11 cellular contexts compared by ENCODE assay signal in the genomic region with DNA sequence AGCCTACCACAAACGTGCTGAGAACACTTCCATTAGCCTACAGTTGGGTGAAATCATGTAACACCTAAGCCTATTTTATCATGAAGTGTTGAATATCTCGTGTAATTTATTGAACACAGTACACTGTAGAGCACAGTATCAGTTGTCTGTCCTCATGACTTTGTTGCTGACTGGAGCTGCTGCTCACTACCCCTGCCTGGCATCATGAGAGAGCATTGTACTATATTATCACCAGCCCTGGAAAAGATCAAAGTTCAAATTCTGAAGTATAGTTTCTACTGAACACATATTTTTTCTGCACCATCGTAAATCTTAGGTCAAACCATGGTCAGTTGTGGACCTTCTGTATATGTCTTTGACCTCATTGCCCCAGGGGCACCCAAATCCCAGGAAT.
DNase-seq lines count a peak whose midpoint lies in the region; ATAC-seq and TF ChIP-seq lines count a peak whose summit lies in the region.
"Had no signal": no experiment of that assay in that cellular context is flagged by ENCODE, and none has a peak within 500 bp of the region (broad histone marks: within the 10 kb centered on the region; RNA-seq: fewer than 3 reads in every experiment).

No MANE protein-coding gene starts in this region.

- no peaks in the 10 kb centered on the region for H3K27me3 ChIP-seq in body of pancreas
- no peaks in the 10 kb centered on the region for H3K27me3 ChIP-seq in right lobe of liver
- H3K27me3 ChIP-seq in stomach = no peaks in the 10 kb centered on the region

- intact Hi-C loops in body of pancreas (cut with DNase I) (no loop called here), right lobe of liver (cut with DNase I) (no loop called here), stomach (cut with DNase I; ENCODE audit: low total_unique reads) (no loop called here)
- intact Hi-C loops in activated T-helper 1 cell treated with anti-CD3 and anti-CD28 coated beads, Interleukin-12 subunit alpha, Interleukin-12 subunit beta, Interleukin-2, Interleukin-4 antibody, amounts not matched to agents 30 ng/mL and 10 ng/mL and 1 ng/mL, durations not matched to agents 14 hours and 24 hours and 36 hours (cut with micrococcal nuclease) = loop anchor here (1.0 to 5.0 kb wide), 4 partner anchors 35 to 516 kb away; no protein-coding TSS in a partner anchor

- H3K9me3 ChIP-seq in body of pancreas (no peaks in the 10 kb centered on the region), right lobe of liver (no peaks in the 10 kb centered on the region), stomach (peaks cover 0 to 8% (median 2%) of the 10 kb centered on the region in 4 donors)

- DNase-seq in HFFc6 = no peak
- no peak for DNase-seq in body of pancreas
- DNase-seq in right lobe of liver = no peak
- no peak for DNase-seq in stomach
- no peak for DNase-seq in activated T-helper 1 cell treated with anti-CD3 and anti-CD28 coated beads, Interleukin-12 subunit alpha, Interleukin-12 subunit beta, Interleukin-2, Interleukin-4 antibody, amounts not matched to agents 30 ng/mL and 10 ng/mL and 1 ng/mL, durations not matched to agents 14 hours and 24 hours and 36 hours (ENCODE audit: low spot score)
- DNase-seq in activated CD8-positive, alpha-beta memory T cell treated with anti-CD3 and anti-CD28 coated beads, Interleukin-2, amount 50 U/mL, for 48 hours = no peak
- DNase-seq in DMS 273 treated with DMSO at 0.1 percent for 48 hours (lab: John Stamatoyannopoulos, UW) = no peak

- no peaks in the 10 kb centered on the region; the same call in 1 of the 2 replicates for H3K27me3 Mint-ChIP-seq in HFFc6 (ENCODE audit: insufficient read depth)
- H3K27me3 Mint-ChIP-seq in activated T-helper 1 cell treated with anti-CD3 and anti-CD28 coated beads, Interleukin-12 subunit alpha, Interleukin-12 subunit beta, Interleukin-2, Interleukin-4 antibody, amounts not matched to agents 30 ng/mL and 10 ng/mL and 1 ng/mL, durations not matched to agents 14 hours and 24 hours and 36 hours (ENCODE audit: insufficient read depth) = peaks cover 15% of the 10 kb centered on the region

- H3K27ac Mint-ChIP-seq in HFFc6 = peak overlapping the region; percentile 85
- H3K27ac Mint-ChIP-seq in activated T-helper 1 cell treated with anti-CD3 and anti-CD28 coated beads, Interleukin-12 subunit alpha, Interleukin-12 subunit beta, Interleukin-2, Interleukin-4 antibody, amounts not matched to agents 30 ng/mL and 10 ng/mL and 1 ng/mL, durations not matched to agents 14 hours and 24 hours and 36 hours = no peak overlapping the region
- H3K27ac Mint-ChIP-seq: activated naive CD4-positive, alpha-beta T cell treated with anti-CD3 and anti-CD28 coated beads for 36 hours; T-helper 17 cell had no signal

- H3K9me3 Mint-ChIP-seq in HFFc6 = no peaks in the 10 kb centered on the region; the same call in 1 of the 2 replicates
- H3K9me3 Mint-ChIP-seq in activated T-helper 1 cell treated with anti-CD3 and anti-CD28 coated beads, Interleukin-12 subunit alpha, Interleukin-12 subunit beta, Interleukin-2, Interleukin-4 antibody, amounts not matched to agents 30 ng/mL and 10 ng/mL and 1 ng/mL, durations not matched to agents 14 hours and 24 hours and 36 hours = no peaks in the 10 kb centered on the region
- H3K9me3 Mint-ChIP-seq: activated naive CD4-positive, alpha-beta T cell treated with anti-CD3 and anti-CD28 coated beads for 36 hours had no signal

- H3K27ac ChIP-seq in body of pancreas (peak overlapping the region; percentile 78 to 87 (median 84)), right lobe of liver (peak overlapping the region; percentile 56 to 79 (median 71)), stomach (peak overlapping the region; percentile 81 to 86 (median 82))

- H3K36me3 Mint-ChIP-seq in HFFc6 (ENCODE audit: low read depth) = no peaks in the 10 kb centered on the region; the same call in 1 of the 2 replicates
- no peaks in the 10 kb centered on the region for H3K36me3 Mint-ChIP-seq in activated T-helper 1 cell treated with anti-CD3 and anti-CD28 coated beads, Interleukin-12 subunit alpha, Interleukin-12 subunit beta, Interleukin-2, Interleukin-4 antibody, amounts not matched to agents 30 ng/mL and 10 ng/mL and 1 ng/mL, durations not matched to agents 14 hours and 24 hours and 36 hours (ENCODE audit: low read depth)

- no peak for TF ChIP-seq CTCF in HFFc6 (IDR thresholded peaks at IDR 0.05)
- TF ChIP-seq CTCF in body of pancreas (IDR thresholded peaks at IDR 0.05) = no peak
- no peak for TF ChIP-seq CTCF in right lobe of liver (IDR thresholded peaks at IDR 0.05)
- TF ChIP-seq CTCF in stomach (IDR thresholded peaks at IDR 0.05) = no peak

- H3K36me3 ChIP-seq in body of pancreas (replicated peaks in 1 of 2; ENCODE audit: insufficient read depth in 1 of 2, low read depth in 2 of 2) = no peaks in the 10 kb centered on the region
- H3K36me3 ChIP-seq in right lobe of liver = no peaks in the 10 kb centered on the region
- no peaks in the 10 kb centered on the region for H3K36me3 ChIP-seq in stomach

- H3K4me1 ChIP-seq in body of pancreas = peaks cover 53% of the 10 kb centered on the region
- peaks cover 0 to 46% (median 14%) of the 10 kb centered on the region in 4 donors for H3K4me1 ChIP-seq in right lobe of liver
- peaks cover 19 to 55% (median 31%) of the 10 kb centered on the region in 4 donors for H3K4me1 ChIP-seq in stomach

- peak; percentile 19 for ATAC-seq in body of pancreas
- ATAC-seq in right lobe of liver = peak; percentile 35 to 52 (median 47)
- no peak for ATAC-seq in GM18867 (IDR thresholded peaks at IDR 0.05; ENCODE audit: unreplicated experiment)
- ATAC-seq: activated CD4-positive, CD25-positive, alpha-beta regulatory T cell treated with anti-CD3 and anti-CD28 coated beads, Interleukin-2, amount 50 U/mL, for 24 hours had no signal

- no peak for TF ChIP-seq POLR2A in body of pancreas (IDR thresholded peaks at IDR 0.05)
- no peak for TF ChIP-seq POLR2A in right lobe of liver (IDR thresholded peaks at IDR 0.05)
- TF ChIP-seq POLR2A in stomach (IDR thresholded peaks at IDR 0.05) = no peak

- no peak for TF ChIP-seq EP300 in stomach (IDR thresholded peaks at IDR 0.05)

- peak overlapping the region; percentile 69; the same call in 1 of the 2 replicates for H3K4me3 Mint-ChIP-seq in HFFc6
- no peak overlapping the region for H3K4me3 Mint-ChIP-seq in activated T-helper 1 cell treated with anti-CD3 and anti-CD28 coated beads, Interleukin-12 subunit alpha, Interleukin-12 subunit beta, Interleukin-2, Interleukin-4 antibody, amounts not matched to agents 30 ng/mL and 10 ng/mL and 1 ng/mL, durations not matched to agents 14 hours and 24 hours and 36 hours
- H3K4me3 Mint-ChIP-seq: activated naive CD4-positive, alpha-beta T cell treated with anti-CD3 and anti-CD28 coated beads for 36 hours; T-helper 17 cell had no signal

- H3K4me3 ChIP-seq in body of pancreas (no peak overlapping the region), right lobe of liver (no peak overlapping the region), stomach (no peak overlapping the region)

- H3K4me1 Mint-ChIP-seq in HFFc6 (ENCODE audit: low read depth) = peaks cover 81% of the 10 kb centered on the region
- no peaks in the 10 kb centered on the region for H3K4me1 Mint-ChIP-seq in activated T-helper 1 cell treated with anti-CD3 and anti-CD28 coated beads, Interleukin-12 subunit alpha, Interleukin-12 subunit beta, Interleukin-2, Interleukin-4 antibody, amounts not matched to agents 30 ng/mL and 10 ng/mL and 1 ng/mL, durations not matched to agents 14 hours and 24 hours and 36 hours (ENCODE audit: low read depth)

- WGBS in body of pancreas, 2 donors = 22 to 24% methylated on average over 3 of the region's 3 CpGs
- WGBS in right lobe of liver (ENCODE audit: insufficient coverage, low coverage, low lambda C conversion rate, missing lambda C conversion rate) = 23% methylated on average over 3 of the region's 3 CpGs
- 13 to 37% (median 18%) methylated on average over 3 of the region's 3 CpGs for WGBS in stomach, 5 donors
